Comparison of ENCODE assay signal across 15 cellular contexts in genomic region chr4:41538887-41539498, GRCh38. TPM values are rescaled to one million over a fixed set of nuclear protein-coding genes. Genes with fewer than 3 reads are reported as not detected.
DNase-seq lines count a peak whose midpoint lies in the region; ATAC-seq and TF ChIP-seq lines count a peak whose summit lies in the region.
"Had no signal": no experiment of that assay in that cellular context is flagged by ENCODE, and none has a peak within 500 bp of the region (broad histone marks: within the 10 kb centered on the region; RNA-seq: fewer than 3 reads in every experiment).

No MANE protein-coding gene starts in this region.

- H3K27ac Mint-ChIP-seq in naive thymus-derived CD8-positive, alpha-beta T cell: no peak overlapping the region
- H3K27ac Mint-ChIP-seq: activated naive CD4-positive, alpha-beta T cell treated with anti-CD3 and anti-CD28 coated beads, Interleukin-2, amount 50 U/mL, for 72 hours; memory B cell; stimulated activated naive CD8-positive, alpha-beta T cell treated with anti-CD3 and anti-CD28 coated beads, Interleukin-15, Interleukin-2, amounts not matched to agents 100 ng/mL and 50 ng/mL, for 24 hours had no signal

- ATAC-seq in Right ventricle myocardium inferior: peak; percentile 53
- no peak for ATAC-seq in GM21360 (IDR thresholded peaks at IDR 0.05; ENCODE audit: unreplicated experiment)
- no peak for ATAC-seq in naive thymus-derived CD8-positive, alpha-beta T cell
- ATAC-seq: activated naive CD4-positive, alpha-beta T cell treated with anti-CD3 and anti-CD28 coated beads, Interleukin-2, amount 50 U/mL, for 72 hours had no signal

- intact Hi-C loops in Right ventricle myocardium inferior (cut with DNase I): loop anchor here (2.0 to 10.0 kb wide), 7 partner anchors 32 to 254 kb away; no protein-coding TSS in a partner anchor
- intact Hi-C loops in cardiac septum (cut with DNase I): loop anchor here (1.0 to 5.0 kb wide), 4 partner anchors 33 to 178 kb away; no protein-coding TSS in a partner anchor
- intact Hi-C loops in esophagus squamous epithelium (cut with DNase I): no loop called here
- intact Hi-C loops in vagina (cut with DNase I): no loop called here

- H3K4me3 ChIP-seq in esophagus squamous epithelium (peak overlapping the region in 2 of 4 donors; percentile 12 to 37), vagina (no peak overlapping the region)

- TF ChIP-seq POLR2A in esophagus squamous epithelium (IDR thresholded peaks at IDR 0.05) (no peak), vagina (IDR thresholded peaks at IDR 0.05) (no peak)

- H3K27ac ChIP-seq in esophagus squamous epithelium (peak overlapping the region in 3 of 4 donors; percentile 60 to 75 (median 64)), vagina (peak overlapping the region; percentile 47)
- H3K27ac ChIP-seq: 22Rv1 had no signal

- TF ChIP-seq CTCF in esophagus squamous epithelium (IDR thresholded peaks at IDR 0.05): no peak
- TF ChIP-seq CTCF in vagina (IDR thresholded peaks at IDR 0.05): no peak

- H3K36me3 ChIP-seq in esophagus squamous epithelium (no peaks in the 10 kb centered on the region), vagina (no peaks in the 10 kb centered on the region)

- H3K4me1 ChIP-seq in esophagus squamous epithelium (peaks cover 7 to 54% (median 16%) of the 10 kb centered on the region in 3 donors), vagina (peaks cover 16% of the 10 kb centered on the region)

- H3K9me3 ChIP-seq in esophagus squamous epithelium (no peaks in the 10 kb centered on the region), vagina (no peaks in the 10 kb centered on the region)

- H3K36me3 Mint-ChIP-seq in naive thymus-derived CD8-positive, alpha-beta T cell: no peaks in the 10 kb centered on the region
- H3K36me3 Mint-ChIP-seq: activated naive CD4-positive, alpha-beta T cell treated with anti-CD3 and anti-CD28 coated beads, Interleukin-2, amount 50 U/mL, for 72 hours; memory B cell had no signal

- POLR2A ChIA-PET in naive thymus-derived CD8-positive, alpha-beta T cell (lab: Charles Lee): no interaction called here

- peaks cover 0 to 7% (median 2%) of the 10 kb centered on the region in 5 donors for H3K27me3 Mint-ChIP-seq in naive thymus-derived CD8-positive, alpha-beta T cell
- H3K27me3 Mint-ChIP-seq: stimulated activated naive CD8-positive, alpha-beta T cell treated with anti-CD3 and anti-CD28 coated beads, Interleukin-15, Interleukin-2, amounts not matched to agents 100 ng/mL and 50 ng/mL, for 24 hours had no signal

- H3K9me3 Mint-ChIP-seq in naive thymus-derived CD8-positive, alpha-beta T cell: peaks cover 0 to 4% (median 0%) of the 10 kb centered on the region in 9 donors
- H3K9me3 Mint-ChIP-seq: memory B cell; stimulated activated naive CD8-positive, alpha-beta T cell treated with anti-CD3 and anti-CD28 coated beads, Interleukin-15, Interleukin-2, amounts not matched to agents 100 ng/mL and 50 ng/mL, for 24 hours had no signal

- H3K4me3 Mint-ChIP-seq in naive thymus-derived CD8-positive, alpha-beta T cell: no peak overlapping the region
- H3K4me3 Mint-ChIP-seq: memory B cell; stimulated activated naive CD8-positive, alpha-beta T cell treated with anti-CD3 and anti-CD28 coated beads, Interleukin-15, Interleukin-2, amounts not matched to agents 100 ng/mL and 50 ng/mL, for 24 hours had no signal

- WGBS in esophagus squamous epithelium, 2 donors: 21 to 35% methylated on average over 10 to 12 of the region's 12 CpGs

- no peak for DNase-seq in Right ventricle myocardium inferior (ENCODE audit: missing footprints)
- DNase-seq in cardiac septum (ENCODE audit: low spot score): no peak
- DNase-seq in esophagus squamous epithelium (lab: John Stamatoyannopoulos, UW): no peak
- DNase-seq in occipital lobe (lab: John Stamatoyannopoulos, UW): peak; percentile 44
- DNase-seq in vagina (ENCODE audit: extremely low spot score in 2 of 2): no peak
- DNase-seq in naive thymus-derived CD8-positive, alpha-beta T cell: no peak
- DNase-seq in NCI-H2227 (lab: John Stamatoyannopoulos, UW; ENCODE audit: unreplicated experiment): no peak
- DNase-seq: GF-D8, NCI-H2081 treated with DMSO at 0.1 percent for 48 hours, SHP77 had no signal

- H3K27me3 ChIP-seq in esophagus squamous epithelium (no peaks in the 10 kb centered on the region), vagina (no peaks in the 10 kb centered on the region)

- peaks cover 0 to 2% (median 0%) of the 10 kb centered on the region in 4 donors for H3K4me1 Mint-ChIP-seq in naive thymus-derived CD8-positive, alpha-beta T cell
- H3K4me1 Mint-ChIP-seq: memory B cell had no signal

RNA-seq across cellular contexts. Expression of gene LIMCH1, which starts 1.0 kb away (rescaled TPM):
- total RNA-seq in Right ventricle myocardium inferior (294 TPM), cardiac septum (291 TPM), esophagus squamous epithelium (10 to 100 TPM in 3 of 4 donors, 1 to 10 TPM in 1; 9.8 to 19.1 (median 13.1) TPM), occipital lobe (175 TPM), vagina (17.9 TPM)
- total RNA-seq in naive thymus-derived CD8-positive, alpha-beta T cell: not detected
- polyA plus RNA-seq in naive thymus-derived CD8-positive, alpha-beta T cell: not detected
- total RNA-seq: activated naive CD4-positive, alpha-beta T cell treated with anti-CD3 and anti-CD28 coated beads, Interleukin-2, amount 50 U/mL, for 72 hours had no signal

Comparison
In these comparisons a context has a peak if more than half of its experiments do, and no peak if none do; other contexts are left out.
1. RNA of gene LIMCH1, which starts 1.0 kb away (total RNA-seq): 294 TPM in Right ventricle myocardium inferior (single experiment), 291 TPM in cardiac septum (single experiment), 175 TPM in occipital lobe (single experiment), 17.9 TPM in vagina (single experiment) and 9.8 to 19.1 TPM in esophagus squamous epithelium; not detected in naive thymus-derived CD8-positive, alpha-beta T cell; every median in the first group is over 10 times any median in the second.
2. intact Hi-C loops: an anchor here in Right ventricle myocardium inferior (2.0 to 10.0 kb wide) and cardiac septum (1.0 to 5.0 kb wide); none called in esophagus squamous epithelium and vagina.